In the genomic region with DNA sequence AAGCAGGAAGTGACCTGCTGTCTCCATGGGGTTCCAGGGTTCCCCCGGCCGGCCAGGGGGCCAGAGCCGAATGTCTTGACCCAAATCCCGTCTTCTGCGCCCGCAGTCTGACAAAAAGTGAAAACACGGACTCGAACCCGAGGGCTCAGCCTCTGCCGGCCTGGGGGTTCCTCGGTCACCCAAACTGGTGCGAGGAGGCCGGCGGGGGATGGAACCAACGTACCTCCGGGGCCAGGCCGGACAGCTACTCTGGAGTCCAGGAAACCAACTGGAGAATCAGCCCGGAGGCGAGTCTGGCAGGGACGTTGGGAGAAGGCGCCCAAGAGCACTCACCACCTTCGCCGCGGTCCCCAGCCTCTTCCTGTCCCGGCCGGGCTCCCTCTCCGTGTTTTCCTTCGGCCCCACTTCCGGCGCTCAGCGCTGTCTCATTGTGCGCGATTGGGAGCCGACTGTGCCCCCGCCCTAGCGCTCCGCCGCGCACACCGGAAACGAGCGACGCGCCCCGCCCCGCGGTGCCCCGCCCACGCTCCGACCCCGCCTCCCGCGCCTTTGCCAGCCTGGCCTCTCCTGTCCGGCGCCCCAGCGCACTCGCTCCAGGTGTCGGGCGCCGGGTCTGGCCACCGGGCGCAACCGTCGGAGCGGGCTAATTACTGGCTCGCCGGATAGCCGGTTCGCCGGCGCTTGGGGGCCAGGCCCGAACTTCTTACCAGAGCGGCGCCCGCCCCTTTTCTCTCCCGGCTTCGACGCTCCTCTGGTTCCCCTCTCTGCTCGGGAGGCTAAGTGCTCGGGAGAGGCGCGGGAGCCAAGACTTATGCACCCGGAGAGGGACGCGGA, we compare ENCODE assay signal across 1 cellular context.
TF ChIP-seq lines count a peak whose summit lies in the region.

A gene with protein sequence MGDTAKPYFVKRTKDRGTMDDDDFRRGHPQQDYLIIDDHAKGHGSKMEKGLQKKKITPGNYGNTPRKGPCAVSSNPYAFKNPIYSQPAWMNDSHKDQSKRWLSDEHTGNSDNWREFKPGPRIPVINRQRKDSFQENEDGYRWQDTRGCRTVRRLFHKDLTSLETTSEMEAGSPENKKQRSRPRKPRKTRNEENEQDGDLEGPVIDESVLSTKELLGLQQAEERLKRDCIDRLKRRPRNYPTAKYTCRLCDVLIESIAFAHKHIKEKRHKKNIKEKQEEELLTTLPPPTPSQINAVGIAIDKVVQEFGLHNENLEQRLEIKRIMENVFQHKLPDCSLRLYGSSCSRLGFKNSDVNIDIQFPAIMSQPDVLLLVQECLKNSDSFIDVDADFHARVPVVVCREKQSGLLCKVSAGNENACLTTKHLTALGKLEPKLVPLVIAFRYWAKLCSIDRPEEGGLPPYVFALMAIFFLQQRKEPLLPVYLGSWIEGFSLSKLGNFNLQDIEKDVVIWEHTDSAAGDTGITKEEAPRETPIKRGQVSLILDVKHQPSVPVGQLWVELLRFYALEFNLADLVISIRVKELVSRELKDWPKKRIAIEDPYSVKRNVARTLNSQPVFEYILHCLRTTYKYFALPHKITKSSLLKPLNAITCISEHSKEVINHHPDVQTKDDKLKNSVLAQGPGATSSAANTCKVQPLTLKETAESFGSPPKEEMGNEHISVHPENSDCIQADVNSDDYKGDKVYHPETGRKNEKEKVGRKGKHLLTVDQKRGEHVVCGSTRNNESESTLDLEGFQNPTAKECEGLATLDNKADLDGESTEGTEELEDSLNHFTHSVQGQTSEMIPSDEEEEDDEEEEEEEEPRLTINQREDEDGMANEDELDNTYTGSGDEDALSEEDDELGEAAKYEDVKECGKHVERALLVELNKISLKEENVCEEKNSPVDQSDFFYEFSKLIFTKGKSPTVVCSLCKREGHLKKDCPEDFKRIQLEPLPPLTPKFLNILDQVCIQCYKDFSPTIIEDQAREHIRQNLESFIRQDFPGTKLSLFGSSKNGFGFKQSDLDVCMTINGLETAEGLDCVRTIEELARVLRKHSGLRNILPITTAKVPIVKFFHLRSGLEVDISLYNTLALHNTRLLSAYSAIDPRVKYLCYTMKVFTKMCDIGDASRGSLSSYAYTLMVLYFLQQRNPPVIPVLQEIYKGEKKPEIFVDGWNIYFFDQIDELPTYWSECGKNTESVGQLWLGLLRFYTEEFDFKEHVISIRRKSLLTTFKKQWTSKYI (N-terminal part only) (minus strand): TSS at position 363 of the 834 bp plus-strand sequence. CDS start 1,211 bp downstream, outside the sequence.

TF ChIP-seq in GM12878, 131 proteins besides CTCF, POLR2A, EP300 and RAD21 (continued from another document):
- TF ChIP-seq, protein P1, sequence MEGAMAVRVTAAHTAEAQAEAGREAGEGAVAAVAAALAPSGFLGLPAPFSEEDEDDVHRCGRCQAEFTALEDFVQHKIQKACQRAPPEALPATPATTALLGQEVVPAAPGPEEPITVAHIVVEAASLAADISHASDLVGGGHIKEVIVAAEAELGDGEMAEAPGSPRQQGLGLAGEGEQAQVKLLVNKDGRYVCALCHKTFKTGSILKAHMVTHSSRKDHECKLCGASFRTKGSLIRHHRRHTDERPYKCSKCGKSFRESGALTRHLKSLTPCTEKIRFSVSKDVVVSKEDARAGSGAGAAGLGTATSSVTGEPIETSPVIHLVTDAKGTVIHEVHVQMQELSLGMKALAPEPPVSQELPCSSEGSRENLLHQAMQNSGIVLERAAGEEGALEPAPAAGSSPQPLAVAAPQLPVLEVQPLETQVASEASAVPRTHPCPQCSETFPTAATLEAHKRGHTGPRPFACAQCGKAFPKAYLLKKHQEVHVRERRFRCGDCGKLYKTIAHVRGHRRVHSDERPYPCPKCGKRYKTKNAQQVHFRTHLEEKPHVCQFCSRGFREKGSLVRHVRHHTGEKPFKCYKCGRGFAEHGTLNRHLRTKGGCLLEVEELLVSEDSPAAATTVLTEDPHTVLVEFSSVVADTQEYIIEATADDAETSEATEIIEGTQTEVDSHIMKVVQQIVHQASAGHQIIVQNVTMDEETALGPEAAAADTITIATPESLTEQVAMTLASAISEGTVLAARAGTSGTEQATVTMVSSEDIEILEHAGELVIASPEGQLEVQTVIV (IDR thresholded peaks at IDR 0.05; ENCODE audit: borderline replicate concordance, partially characterized antibody): no peak
- TF ChIP-seq WRNIP1 (IDR thresholded peaks at IDR 0.05; ENCODE audit: borderline replicate concordance, low read depth, low read length) (no peak), TCF7 (IDR thresholded peaks at IDR 0.05; ENCODE audit: borderline replicate concordance) (0 out of 2 replicates have a peak, but pooled peaks have one; percentile 36), SMARCA5 (IDR thresholded peaks at IDR 0.05) (peak; percentile 53; the same call in 1 of the 2 replicates), TCF3 (IDR thresholded peaks at IDR 0.05; ENCODE audit: borderline replicate concordance, insufficient read depth, low read depth, low read length) (no peak), ZBED1 (IDR thresholded peaks at IDR 0.05; ENCODE audit: borderline replicate concordance) (no peak), MEF2A (IDR thresholded peaks at IDR 0.05; ENCODE audit: insufficient read depth, low read depth, low read length) (no peak), STAT1 (conservative IDR thresholded peaks at IDR 0.05) (no peak), RCOR1 (conservative IDR thresholded peaks at IDR 0.05; ENCODE audit: low read depth, low read length) (0 out of 2 replicates have a peak, but pooled peaks have one; percentile 19), MEF2B (IDR thresholded peaks at IDR 0.05; ENCODE audit: partially characterized antibody, poor library complexity, severe bottlenecking) (no peak)
- TF ChIP-seq, protein P2, sequence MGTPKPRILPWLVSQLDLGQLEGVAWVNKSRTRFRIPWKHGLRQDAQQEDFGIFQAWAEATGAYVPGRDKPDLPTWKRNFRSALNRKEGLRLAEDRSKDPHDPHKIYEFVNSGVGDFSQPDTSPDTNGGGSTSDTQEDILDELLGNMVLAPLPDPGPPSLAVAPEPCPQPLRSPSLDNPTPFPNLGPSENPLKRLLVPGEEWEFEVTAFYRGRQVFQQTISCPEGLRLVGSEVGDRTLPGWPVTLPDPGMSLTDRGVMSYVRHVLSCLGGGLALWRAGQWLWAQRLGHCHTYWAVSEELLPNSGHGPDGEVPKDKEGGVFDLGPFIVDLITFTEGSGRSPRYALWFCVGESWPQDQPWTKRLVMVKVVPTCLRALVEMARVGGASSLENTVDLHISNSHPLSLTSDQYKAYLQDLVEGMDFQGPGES (IDR thresholded peaks at IDR 0.05): 0 out of 2 replicates have a peak, but pooled peaks have one; percentile 35
